In genomic region chr14:77508249-77508648, GRCh38 we compare ENCODE assay signal across 19 cellular contexts. TPM values are rescaled to one million over a fixed set of nuclear protein-coding genes. Genes with fewer than 3 reads are reported as not detected.
DNase-seq lines count a peak whose midpoint lies in the region; ATAC-seq and TF ChIP-seq lines count a peak whose summit lies in the region.
"Had no signal": no experiment of that assay in that cellular context is flagged by ENCODE, and none has a peak within 500 bp of the region (broad histone marks: within the 10 kb centered on the region; RNA-seq: fewer than 3 reads in every experiment).

No MANE protein-coding gene starts in this region.

- H3K4me1 Mint-ChIP-seq in MCF 10A (ENCODE audit: insufficient read depth, unreplicated experiment) (peaks cover 19% of the 10 kb centered on the region), type B pancreatic cell (ENCODE audit: unreplicated experiment) (no peaks in the 10 kb centered on the region)
- H3K4me1 Mint-ChIP-seq in stimulated activated memory B cell treated with anti-CD40 and anti-IgM and Interleukin-4, amounts not matched to agents 10 μg/mL and 1 μg/mL and 100 μg/mL, for 72 hours = no peaks in the 10 kb centered on the region
- H3K4me1 Mint-ChIP-seq: activated B cell treated with CpG ODN at 0.5 μM for 24 hours, brain had no signal

- H3K4me1 ChIP-seq in breast epithelium = no peaks in the 10 kb centered on the region
- H3K4me1 ChIP-seq in foreskin keratinocyte = no peaks in the 10 kb centered on the region

- BruUV-seq in MCF 10A (replicated peaks; lab: Mats Ljungman, UMichigan) = no TSS peak

- TF ChIP-seq POLR2A in breast epithelium (IDR thresholded peaks at IDR 0.05) = no peak

- peaks cover 3% of the 10 kb centered on the region for H3K36me3 ChIP-seq in breast epithelium

- H3K9me3 Mint-ChIP-seq in MCF 10A (ENCODE audit: unreplicated experiment) (no peaks in the 10 kb centered on the region), type B pancreatic cell (peaks cover 1% of the 10 kb centered on the region)
- H3K9me3 Mint-ChIP-seq in stimulated activated memory B cell treated with anti-CD40 and anti-IgM and Interleukin-4, amounts not matched to agents 10 μg/mL and 1 μg/mL and 100 μg/mL, for 72 hours = peaks cover 3% of the 10 kb centered on the region

- H3K4me3 ChIP-seq in breast epithelium = no peak overlapping the region

- TF ChIP-seq CTCF in MCF 10A (IDR thresholded peaks at IDR 0.05; ENCODE audit: unreplicated experiment) = no peak
- TF ChIP-seq CTCF in breast epithelium (IDR thresholded peaks at IDR 0.05) = no peak
- TF ChIP-seq CTCF in foreskin keratinocyte (conservative IDR thresholded peaks at IDR 0.05) = no peak
- TF ChIP-seq CTCF in type B pancreatic cell (conservative IDR thresholded peaks at IDR 0.05) = no peak

- POLR2A ChIA-PET in MCF 10A (lab: Yijun Ruan, JAX) = interaction anchor here (0.6 to 1.7 kb wide), 6 partner anchors 30 to 595 kb away, joined by 3 to 8 read pairs (median 5); partner anchors contain the start of genes AHSA1, SAMD15, TMED8 and VIPAS39

- H3K27me3 Mint-ChIP-seq in MCF 10A (ENCODE audit: insufficient read depth, unreplicated experiment) (no peaks in the 10 kb centered on the region), type B pancreatic cell (no peaks in the 10 kb centered on the region)
- no peaks in the 10 kb centered on the region for H3K27me3 Mint-ChIP-seq in stimulated activated memory B cell treated with anti-CD40 and anti-IgM and Interleukin-4, amounts not matched to agents 10 μg/mL and 1 μg/mL and 100 μg/mL, for 72 hours
- H3K27me3 Mint-ChIP-seq: activated B cell treated with CpG ODN at 0.5 μM for 24 hours; brain; stimulated activated naive CD8-positive, alpha-beta T cell treated with anti-CD3 and anti-CD28 coated beads, Interleukin-15, Interleukin-2, amounts not matched to agents 100 ng/mL and 50 ng/mL, for 24 hours had no signal

- DNase-seq in MCF 10A (ENCODE audit: unreplicated experiment) (peak; percentile 78), breast epithelium (ENCODE audit: low spot score in 2 of 2) (no peak), amniotic epithelial cell (ENCODE audit: low read depth) (peak; percentile 98), foreskin keratinocyte (peak; percentile 43 to 74), type B pancreatic cell (ENCODE audit: extremely low spot score, unreplicated experiment) (no peak), amniotic stem cell (lab: John Stamatoyannopoulos, UW) (no peak)
- DNase-seq: 8988T; activated B cell treated with CpG ODN at 0.5 μM for 24 hours; activated effector memory CD4-positive, alpha-beta T cell treated with Interleukin-2 at 50 U/mL for 16 hours; MM.1S; NCI-H748 treated with DMSO at 0.1 percent for 48 hours; occipital lobe; small intestine had no signal

- no peak overlapping the region for H3K27ac ChIP-seq in breast epithelium
- no peak overlapping the region for H3K27ac ChIP-seq in foreskin keratinocyte

- H3K9me3 ChIP-seq in breast epithelium = peaks cover 0 to 8% of the 10 kb centered on the region in 2 donors

- H3K4me3 Mint-ChIP-seq in MCF 10A (ENCODE audit: unreplicated experiment) (no peak overlapping the region), type B pancreatic cell (no peak overlapping the region)
- no peak overlapping the region for H3K4me3 Mint-ChIP-seq in stimulated activated memory B cell treated with anti-CD40 and anti-IgM and Interleukin-4, amounts not matched to agents 10 μg/mL and 1 μg/mL and 100 μg/mL, for 72 hours
- H3K4me3 Mint-ChIP-seq: activated B cell treated with CpG ODN at 0.5 μM for 24 hours; brain; stimulated activated naive CD8-positive, alpha-beta T cell treated with anti-CD3 and anti-CD28 coated beads, Interleukin-15, Interleukin-2, amounts not matched to agents 100 ng/mL and 50 ng/mL, for 24 hours had no signal

- H3K27ac Mint-ChIP-seq in MCF 10A (ENCODE audit: low read depth, unreplicated experiment) (peak overlapping the region; percentile 57), type B pancreatic cell (peak overlapping the region; percentile 48)
- H3K27ac Mint-ChIP-seq in stimulated activated memory B cell treated with anti-CD40 and anti-IgM and Interleukin-4, amounts not matched to agents 10 μg/mL and 1 μg/mL and 100 μg/mL, for 72 hours = no peak overlapping the region
- H3K27ac Mint-ChIP-seq: activated B cell treated with CpG ODN at 0.5 μM for 24 hours; stimulated activated naive CD8-positive, alpha-beta T cell treated with anti-CD3 and anti-CD28 coated beads, Interleukin-15, Interleukin-2, amounts not matched to agents 100 ng/mL and 50 ng/mL, for 24 hours had no signal

- CTCF ChIA-PET in MCF 10A (lab: Yijun Ruan, JAX) = interaction anchor here (1.1 to 1.3 kb wide), 2 partner anchors 15 to 25 kb away, joined by 3 to 4 read pairs; no protein-coding TSS in a partner anchor

- intact Hi-C loops in MCF 10A (cut with micrococcal nuclease) (no loop called here), breast epithelium (cut with DNase I; ENCODE audit: low total_unique reads) (no loop called here)

- ATAC-seq in foreskin keratinocyte (no peak), HG03469 (IDR thresholded peaks at IDR 0.05; ENCODE audit: unreplicated experiment) (no peak)
- ATAC-seq in stimulated activated memory B cell treated with anti-CD40 and anti-IgM and Interleukin-4, amounts not matched to agents 10 μg/mL and 1 μg/mL and 100 μg/mL, for 72 hours = no peak

- H3K27me3 ChIP-seq in breast epithelium = no peaks in the 10 kb centered on the region
- no peaks in the 10 kb centered on the region for H3K27me3 ChIP-seq in foreskin keratinocyte

- peaks cover 23% of the 10 kb centered on the region for H3K36me3 Mint-ChIP-seq in MCF 10A (ENCODE audit: insufficient read depth, unreplicated experiment)
- H3K36me3 Mint-ChIP-seq in type B pancreatic cell = peaks cover 10% of the 10 kb centered on the region
- H3K36me3 Mint-ChIP-seq in stimulated activated memory B cell treated with anti-CD40 and anti-IgM and Interleukin-4, amounts not matched to agents 10 μg/mL and 1 μg/mL and 100 μg/mL, for 72 hours = peaks cover 57% of the 10 kb centered on the region

RNA-seq across cellular contexts. Expression of gene ISM2, which starts 9.6 kb away (rescaled TPM):
- total RNA-seq in MCF 10A (2022) = not detected in 2 replicates
- under 1 TPM in 2 of 3 donors, not detected in 1; 0.32 to 0.59 TPM for total RNA-seq in breast epithelium
- total RNA-seq in foreskin keratinocyte = 0.10 and 0.14 TPM in 2 replicates
- polyA plus RNA-seq in foreskin keratinocyte = 0.03 and 0.04 TPM in 2 replicates
- total RNA-seq in type B pancreatic cell (ENCODE audit: low replicate concordance) = 0.46 and 1.2 TPM in 2 replicates
- total RNA-seq: activated B cell treated with CpG ODN at 0.5 μM for 24 hours; activated CD8-positive, alpha-beta memory T cell treated with anti-CD3 and anti-CD28 coated beads for 36 hours; HT-29 had no signal

RNA-seq across cellular contexts. Expression of gene AHSA1, which starts 50.4 kb away (rescaled TPM):
- total RNA-seq in MCF 10A (2022) (77.7 and 78.5 TPM in 2 replicates), breast epithelium (100 to 1,000 TPM in 2 of 3 donors, 10 to 100 TPM in 1; 81.0 to 121 (median 110) TPM), foreskin keratinocyte (172 and 212 TPM in 2 replicates), type B pancreatic cell (ENCODE audit: low replicate concordance) (202 and 204 TPM in 2 replicates)
- 223 and 277 TPM in 2 replicates for polyA plus RNA-seq in foreskin keratinocyte

RNA-seq across cellular contexts. Expression of gene VIPAS39, which starts 50.8 kb away (rescaled TPM):
- 18.7 and 19.8 TPM in 2 replicates for total RNA-seq in MCF 10A (2022)
- 10 to 100 TPM; 14.7 to 25.9 (median 19.2) TPM for total RNA-seq in breast epithelium
- 13.4 and 13.7 TPM in 2 replicates for total RNA-seq in foreskin keratinocyte
- 9.5 and 10.1 TPM in 2 replicates for polyA plus RNA-seq in foreskin keratinocyte
- 24.0 and 25.0 TPM in 2 replicates for total RNA-seq in type B pancreatic cell (ENCODE audit: low replicate concordance)

Comparison
In these comparisons a context has a peak if more than half of its experiments do, and no peak if none do; other contexts are left out.
1. DNase-seq: peak in MCF 10A (single experiment), amniotic epithelial cell (single experiment) and foreskin keratinocyte (2 of 2); none in breast epithelium (0 of 2), type B pancreatic cell (single experiment) and amniotic stem cell (single experiment).